In genomic region chr16:66454751-66455150, GRCh38 we compare ENCODE assay signal across 37 cellular contexts. TPM values are rescaled to one million over a fixed set of nuclear protein-coding genes. Genes with fewer than 3 reads are reported as not detected.
"Had no signal": no experiment of that assay in that cellular context is flagged by ENCODE, and none has a peak within 500 bp of the region (broad histone marks: within the 10 kb centered on the region; RNA-seq: fewer than 3 reads in every experiment).

No MANE protein-coding gene starts in this region.

- H3K27ac ChIP-seq: adrenal gland, body of pancreas, brain microvascular endothelial cell, breast epithelium, VCaP had no signal

- H3K9me3 Mint-ChIP-seq: activated B cell treated with CpG ODN at 0.5 μM for 24 hours; activated CD4-positive, alpha-beta memory T cell treated with anti-CD3 and anti-CD28 coated beads for 36 hours; activated CD4-positive, alpha-beta T cell treated with anti-CD3 and anti-CD28 coated beads, Interleukin-2, amount 10 ng/mL, durations not matched to agents 24 days and 14 days; activated CD8-positive, alpha-beta T cell treated with anti-CD3 and anti-CD28 coated beads for 36 hours; activated naive CD4-positive, alpha-beta T cell treated with anti-CD3 and anti-CD28 coated beads for 36 hours; activated naive CD4-positive, alpha-beta T cell treated with anti-CD3 and anti-CD28 coated beads, Interleukin-2, amount 50 U/mL, for 72 hours; activated T-cell treated with anti-CD3 and anti-CD28 coated beads, Interleukin-2, amount 50 U/mL, for 4 hours; activated T-cell treated with anti-CD3 and anti-CD28 coated beads, Interleukin-2, amount 50 U/mL, for 72 hours; activated T-helper 1 cell treated with anti-CD3 and anti-CD28 coated beads, Interleukin-12 subunit alpha, Interleukin-12 subunit beta, Interleukin-2, Interleukin-4 antibody, amounts not matched to agents 30 ng/mL and 10 ng/mL and 1 ng/mL, durations not matched to agents 14 hours and 24 hours and 36 hours; activated T-helper 17 cell treated with anti-CD3 and anti-CD28 coated beads, Interleukin-2, amount 50 U/mL, for 72 hours; central memory CD8-positive, alpha-beta T cell; T-helper 1 cell treated with Interleukin-12 subunit alpha and Interleukin-12 subunit beta and Interleukin-4 antibody, amounts not matched to agents 30 μg/mL and 1 μg/mL, for 36 hours; T-helper 2 cell treated with Interferon-gamma antibody and Interleukin-4, amounts not matched to agents 5 μg/mL and 100 μg/mL, for 36 hours had no signal

- H3K36me3 Mint-ChIP-seq: activated CD4-positive, alpha-beta memory T cell treated with anti-CD3 and anti-CD28 coated beads for 36 hours; activated CD8-positive, alpha-beta memory T cell treated with anti-CD3 and anti-CD28 coated beads, Interleukin-2, amount 10 ng/mL, durations not matched to agents 7 days and 5 days; activated naive CD4-positive, alpha-beta T cell treated with anti-CD3 and anti-CD28 coated beads, Interleukin-2, amount 50 U/mL, for 72 hours had no signal

- H3K9me3 ChIP-seq: adrenal gland, body of pancreas, breast epithelium had no signal

- H3K27me3 ChIP-seq: body of pancreas, breast epithelium had no signal

- H3K4me1 Mint-ChIP-seq: activated B cell treated with CpG ODN at 0.5 μM for 24 hours; activated CD4-positive, alpha-beta T cell treated with anti-CD3 and anti-CD28 coated beads, Interleukin-2, amount 10 ng/mL, durations not matched to agents 24 days and 14 days; activated CD8-positive, alpha-beta memory T cell treated with anti-CD3 and anti-CD28 coated beads, Interleukin-2, amount 10 ng/mL, durations not matched to agents 7 days and 5 days; activated T-helper 17 cell treated with anti-CD3 and anti-CD28 coated beads, Interleukin-2, amount 50 U/mL, for 72 hours; central memory CD8-positive, alpha-beta T cell had no signal

- H3K27ac Mint-ChIP-seq: activated B cell treated with CpG ODN at 0.5 μM for 24 hours; activated CD4-positive, alpha-beta memory T cell treated with anti-CD3 and anti-CD28 coated beads for 36 hours; activated CD4-positive, alpha-beta T cell treated with anti-CD3 and anti-CD28 coated beads, Interleukin-2, amount 10 ng/mL, durations not matched to agents 24 days and 14 days; activated CD8-positive, alpha-beta memory T cell treated with anti-CD3 and anti-CD28 coated beads, Interleukin-2, amount 10 ng/mL, durations not matched to agents 7 days and 5 days; activated CD8-positive, alpha-beta T cell treated with anti-CD3 and anti-CD28 coated beads for 36 hours; activated naive CD4-positive, alpha-beta T cell treated with anti-CD3 and anti-CD28 coated beads for 36 hours; activated naive CD4-positive, alpha-beta T cell treated with anti-CD3 and anti-CD28 coated beads, Interleukin-2, amount 50 U/mL, for 72 hours; activated T-cell treated with anti-CD3 and anti-CD28 coated beads, Interleukin-2, amount 50 U/mL, for 72 hours; activated T-helper 1 cell treated with anti-CD3 and anti-CD28 coated beads, Interleukin-12 subunit alpha, Interleukin-12 subunit beta, Interleukin-2, Interleukin-4 antibody, amounts not matched to agents 30 ng/mL and 10 ng/mL and 1 ng/mL, durations not matched to agents 14 hours and 24 hours and 36 hours; activated T-helper 17 cell treated with anti-CD3 and anti-CD28 coated beads, Interleukin-2, amount 50 U/mL, for 72 hours; T-helper 1 cell treated with Interleukin-12 subunit alpha and Interleukin-12 subunit beta and Interleukin-4 antibody, amounts not matched to agents 30 μg/mL and 1 μg/mL, for 36 hours; T-helper 2 cell treated with Interferon-gamma antibody and Interleukin-4, amounts not matched to agents 5 μg/mL and 100 μg/mL, for 36 hours had no signal

- H3K4me1 ChIP-seq: adrenal gland, body of pancreas, breast epithelium had no signal

- H3K4me3 Mint-ChIP-seq: activated B cell treated with CpG ODN at 0.5 μM for 24 hours; activated CD4-positive, alpha-beta memory T cell treated with anti-CD3 and anti-CD28 coated beads for 36 hours; activated CD4-positive, alpha-beta T cell treated with anti-CD3 and anti-CD28 coated beads, Interleukin-2, amount 10 ng/mL, durations not matched to agents 24 days and 14 days; activated CD8-positive, alpha-beta memory T cell treated with anti-CD3 and anti-CD28 coated beads, Interleukin-2, amount 10 ng/mL, durations not matched to agents 7 days and 5 days; activated CD8-positive, alpha-beta T cell treated with anti-CD3 and anti-CD28 coated beads for 36 hours; activated naive CD4-positive, alpha-beta T cell treated with anti-CD3 and anti-CD28 coated beads for 36 hours; activated T-cell treated with anti-CD3 and anti-CD28 coated beads, Interleukin-2, amount 50 U/mL, for 4 hours; activated T-cell treated with anti-CD3 and anti-CD28 coated beads, Interleukin-2, amount 50 U/mL, for 72 hours; activated T-helper 1 cell treated with anti-CD3 and anti-CD28 coated beads, Interleukin-12 subunit alpha, Interleukin-12 subunit beta, Interleukin-2, Interleukin-4 antibody, amounts not matched to agents 30 ng/mL and 10 ng/mL and 1 ng/mL, durations not matched to agents 14 hours and 24 hours and 36 hours; activated T-helper 17 cell treated with anti-CD3 and anti-CD28 coated beads, Interleukin-2, amount 50 U/mL, for 72 hours; central memory CD8-positive, alpha-beta T cell; T-helper 1 cell treated with Interleukin-12 subunit alpha and Interleukin-12 subunit beta and Interleukin-4 antibody, amounts not matched to agents 30 μg/mL and 1 μg/mL, for 36 hours; T-helper 2 cell treated with Interferon-gamma antibody and Interleukin-4, amounts not matched to agents 5 μg/mL and 100 μg/mL, for 36 hours had no signal

- H3K4me3 ChIP-seq: adrenal gland, body of pancreas, breast epithelium had no signal

- DNase-seq: activated B cell treated with CpG ODN at 0.5 μM for 24 hours; activated CD4-positive, alpha-beta memory T cell treated with anti-CD3 and anti-CD28 coated beads for 36 hours; activated CD4-positive, alpha-beta T cell treated with anti-CD3 and anti-CD28 coated beads for 4 hours; activated CD4-positive, alpha-beta T cell treated with anti-CD3 and anti-CD28 coated beads, Interleukin-2, amount 10 ng/mL, durations not matched to agents 24 days and 14 days; activated CD4-positive, alpha-beta T cell treated with anti-CD3 and anti-CD28 coated beads, Interleukin-2, amount 50 U/mL, for 1 hour; activated CD4-positive, alpha-beta T cell treated with anti-CD3 and anti-CD28 coated beads, Interleukin-2, amount 50 U/mL, for 4 hours; activated CD4-positive, CD25-positive, alpha-beta regulatory T cell treated with anti-CD3 and anti-CD28 coated beads, Interleukin-2, amount 50 U/mL, for 72 hours; activated CD8-positive, alpha-beta memory T cell treated with anti-CD3 and anti-CD28 coated beads, Interleukin-2, amount 10 ng/mL, durations not matched to agents 7 days and 5 days; activated CD8-positive, alpha-beta T cell treated with anti-CD3 and anti-CD28 coated beads for 36 hours; activated effector memory CD4-positive, alpha-beta T cell treated with anti-CD3 and anti-CD28 coated beads, Interleukin-2, amount 50 U/mL, for 16 hours; activated gamma-delta T cell treated with Interleukin-2 at 50 U/mL for 16 hours; activated naive CD4-positive, alpha-beta T cell; activated naive CD4-positive, alpha-beta T cell treated with anti-CD3 and anti-CD28 coated beads for 36 hours; activated naive CD4-positive, alpha-beta T cell treated with anti-CD3 and anti-CD28 coated beads, Interleukin-2, amount 50 U/mL, for 16 hours; activated T-cell treated with anti-CD3 and anti-CD28 coated beads for 4 hours; activated T-cell treated with anti-CD3 and anti-CD28 coated beads, Interleukin-2, amount 50 U/mL, for 1 hour; activated T-cell treated with anti-CD3 and anti-CD28 coated beads, Interleukin-2, amount 50 U/mL, for 4 hours; activated T-cell treated with anti-CD3 and anti-CD28 coated beads, Interleukin-2, amount 50 U/mL, for 72 hours; adrenal gland; amniotic stem cell; aorta; body of pancreas; brain microvascular endothelial cell; caudate nucleus; cerebellar nuclear complex; SW 1271; T-helper 1 cell; T-helper 2 cell; T-helper 9 cell had no signal

- H3K36me3 ChIP-seq: adrenal gland, brain microvascular endothelial cell, breast epithelium had no signal

RNA-seq across cellular contexts. Expression of gene BEAN1, which starts 27.7 kb away (rescaled TPM):
- total RNA-seq: activated B cell treated with CpG ODN at 0.5 μM for 24 hours; activated CD4-positive, alpha-beta memory T cell treated with anti-CD3 and anti-CD28 coated beads for 36 hours; activated CD4-positive, alpha-beta T cell treated with anti-CD3 and anti-CD28 coated beads, Interleukin-2, amount 10 ng/mL, durations not matched to agents 24 days and 14 days; activated CD8-positive, alpha-beta memory T cell treated with anti-CD3 and anti-CD28 coated beads, Interleukin-2, amount 10 ng/mL, durations not matched to agents 7 days and 5 days; activated CD8-positive, alpha-beta T cell treated with anti-CD3 and anti-CD28 coated beads for 36 hours; activated naive CD4-positive, alpha-beta T cell treated with anti-CD3 and anti-CD28 coated beads for 36 hours; activated naive CD4-positive, alpha-beta T cell treated with anti-CD3 and anti-CD28 coated beads, Interleukin-2, amount 50 U/mL, for 72 hours; activated T-cell treated with anti-CD3 and anti-CD28 coated beads, Interleukin-2, amount 50 U/mL, for 4 hours; activated T-cell treated with anti-CD3 and anti-CD28 coated beads, Interleukin-2, amount 50 U/mL, for 72 hours; activated T-helper 1 cell treated with anti-CD3 and anti-CD28 coated beads, Interleukin-12 subunit alpha, Interleukin-12 subunit beta, Interleukin-2, Interleukin-4 antibody, amounts not matched to agents 30 ng/mL and 10 ng/mL and 1 ng/mL, durations not matched to agents 14 hours and 24 hours and 36 hours; activated T-helper 17 cell treated with anti-CD3 and anti-CD28 coated beads, Interleukin-2, amount 50 U/mL, for 72 hours; body of pancreas had no signal
